Comparison of ENCODE assay signal across 18 cellular contexts in the genomic region with DNA sequence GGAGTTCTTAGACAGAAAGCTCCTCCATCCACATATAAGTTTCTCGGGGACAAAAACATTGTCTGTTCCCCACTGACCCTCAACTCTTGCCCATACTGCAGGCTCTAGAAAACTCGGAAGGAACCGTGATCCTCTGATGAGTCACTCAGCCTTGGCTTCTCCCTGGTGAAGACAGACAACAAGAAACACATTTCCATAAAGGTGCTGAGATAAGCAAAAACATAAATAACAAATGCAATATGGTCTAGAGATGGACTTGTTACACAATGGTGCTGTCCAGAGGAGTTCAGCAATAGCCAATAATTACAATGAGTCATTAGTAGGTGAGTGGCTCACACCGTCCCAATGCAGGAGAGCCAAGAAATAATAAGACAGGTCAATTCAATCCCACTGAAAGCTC. TPM values are rescaled to one million over a fixed set of nuclear protein-coding genes. Genes with fewer than 3 reads are reported as not detected.
DNase-seq lines count a peak whose midpoint lies in the region; ATAC-seq and TF ChIP-seq lines count a peak whose summit lies in the region.
"Had no signal": no experiment of that assay in that cellular context is flagged by ENCODE, and none has a peak within 500 bp of the region (broad histone marks: within the 10 kb centered on the region; RNA-seq: fewer than 3 reads in every experiment).

No MANE protein-coding gene starts in this region.

- H3K27me3 Mint-ChIP-seq in HFFc6 (ENCODE audit: insufficient read depth), result peaks cover 6% of the 10 kb centered on the region
- H3K27me3 Mint-ChIP-seq in activated T-helper 1 cell treated with anti-CD3 and anti-CD28 coated beads, Interleukin-12 subunit alpha, Interleukin-12 subunit beta, Interleukin-2, Interleukin-4 antibody, amounts not matched to agents 30 ng/mL and 10 ng/mL and 1 ng/mL, durations not matched to agents 14 hours and 24 hours and 36 hours (ENCODE audit: insufficient read depth), result peaks cover 2% of the 10 kb centered on the region
- H3K27me3 Mint-ChIP-seq: dendritic cell treated with granulocyte-macrophage colony-stimulating factor and Interleukin-4, amounts not matched to agents 40 ng/mL and 50 ng/mL, for 4 days had no signal

- H3K4me1 Mint-ChIP-seq in HFFc6 (ENCODE audit: low read depth), result peaks cover 56% of the 10 kb centered on the region
- H3K4me1 Mint-ChIP-seq in activated T-helper 1 cell treated with anti-CD3 and anti-CD28 coated beads, Interleukin-12 subunit alpha, Interleukin-12 subunit beta, Interleukin-2, Interleukin-4 antibody, amounts not matched to agents 30 ng/mL and 10 ng/mL and 1 ng/mL, durations not matched to agents 14 hours and 24 hours and 36 hours (ENCODE audit: low read depth), result no peaks in the 10 kb centered on the region
- H3K4me1 Mint-ChIP-seq: neural crest cell had no signal

- DNase-seq in HFFc6 (peak; percentile 58), adrenal gland (peak in 6 of 7 donors; percentile 26 to 58 (median 35)), fibroblast of villous mesenchyme (ENCODE audit: low read depth) (peak; percentile 58), smooth muscle cell (lab: John Stamatoyannopoulos, UW; ENCODE audit: unreplicated experiment) (no peak), H7 (no peak)
- DNase-seq in activated T-helper 1 cell treated with anti-CD3 and anti-CD28 coated beads, Interleukin-12 subunit alpha, Interleukin-12 subunit beta, Interleukin-2, Interleukin-4 antibody, amounts not matched to agents 30 ng/mL and 10 ng/mL and 1 ng/mL, durations not matched to agents 14 hours and 24 hours and 36 hours (ENCODE audit: low spot score), result no peak
- DNase-seq: activated CD8-positive, alpha-beta memory T cell treated with anti-CD3 and anti-CD28 coated beads, Interleukin-2, amount 50 U/mL, for 4 hours; left cardiac atrium; NCI-H1092 treated with DMSO at 0.1 percent for 48 hours; NCI-H510A treated with DMSO at 0.1 percent for 48 hours; stimulated activated CD8-positive, alpha-beta memory T cell treated with anti-CD3 and anti-CD28 coated beads, Interleukin-4, amount 100 ng/mL, for 48 hours; transverse colon had no signal

- no peak overlapping the region for H3K4me2 ChIP-seq in smooth muscle cell

- 41 to 58% (median 52%) methylated on average over 4 of the region's 4 CpGs for WGBS in adrenal gland, 4 donors
- WGBS in smooth muscle cell (ENCODE audit: low lambda C conversion rate), result 36% methylated on average over 4 of the region's 4 CpGs

- TF ChIP-seq POLR2A in adrenal gland (IDR thresholded peaks at IDR 0.05), result no peak

- H3K79me2 ChIP-seq in smooth muscle cell (ENCODE audit: low read depth), result peaks cover 8% of the 10 kb centered on the region

- TF ChIP-seq CTCF in HFFc6 (IDR thresholded peaks at IDR 0.05) (no peak), adrenal gland (IDR thresholded peaks at IDR 0.05) (no peak), fibroblast of villous mesenchyme (IDR thresholded peaks at IDR 0.05; ENCODE audit: insufficient read depth, low read depth, low read length) (no peak), smooth muscle cell (IDR thresholded peaks at IDR 0.05; ENCODE audit: borderline replicate concordance, insufficient read depth, poor library complexity, severe bottlenecking) (no peak)

- peaks cover 64% of the 10 kb centered on the region for H4K20me1 ChIP-seq in smooth muscle cell (ENCODE audit: low read depth)

- H3K27me3 ChIP-seq in adrenal gland, result no peaks in the 10 kb centered on the region
- H3K27me3 ChIP-seq in smooth muscle cell (ENCODE audit: low read depth), result no peaks in the 10 kb centered on the region
- no peaks in the 10 kb centered on the region for H3K27me3 ChIP-seq in H7 (ENCODE audit: control insufficient read depth, insufficient read depth, low read length)
- H3K27me3 ChIP-seq: transverse colon had no signal

- H2AFZ ChIP-seq in smooth muscle cell (ENCODE audit: low read depth), result no peak overlapping the region

- no peak for ATAC-seq in HG02588 (IDR thresholded peaks at IDR 0.05; ENCODE audit: unreplicated experiment)
- ATAC-seq: activated naive CD4-positive, alpha-beta T cell treated with anti-CD3 and anti-CD28 coated beads, Interleukin-2, amount 50 U/mL, for 72 hours; Right ventricle myocardium inferior had no signal

- H3K36me3 Mint-ChIP-seq in HFFc6 (ENCODE audit: low read depth), result peaks cover 19% of the 10 kb centered on the region
- H3K36me3 Mint-ChIP-seq in activated T-helper 1 cell treated with anti-CD3 and anti-CD28 coated beads, Interleukin-12 subunit alpha, Interleukin-12 subunit beta, Interleukin-2, Interleukin-4 antibody, amounts not matched to agents 30 ng/mL and 10 ng/mL and 1 ng/mL, durations not matched to agents 14 hours and 24 hours and 36 hours (ENCODE audit: low read depth), result no peaks in the 10 kb centered on the region
- H3K36me3 Mint-ChIP-seq: activated naive CD4-positive, alpha-beta T cell treated with anti-CD3 and anti-CD28 coated beads, Interleukin-2, amount 50 U/mL, for 72 hours had no signal

- no peaks in the 10 kb centered on the region for H3K36me3 ChIP-seq in adrenal gland (replicated peaks in 1 of 2)
- no peaks in the 10 kb centered on the region for H3K36me3 ChIP-seq in smooth muscle cell (ENCODE audit: low read depth)
- no peaks in the 10 kb centered on the region for H3K36me3 ChIP-seq in H7 (replicated peaks; ENCODE audit: control insufficient read depth, insufficient read depth, low read length)
- H3K36me3 ChIP-seq: transverse colon had no signal

- H3K4me1 ChIP-seq in adrenal gland (replicated peaks in 1 of 2), result peaks cover 0 to 9% of the 10 kb centered on the region in 2 donors
- H3K4me1 ChIP-seq in smooth muscle cell (ENCODE audit: low read depth), result no peaks in the 10 kb centered on the region
- H3K4me1 ChIP-seq: transverse colon had no signal

- no peaks in the 10 kb centered on the region for H3F3A ChIP-seq in smooth muscle cell (ENCODE audit: low read depth)

- no peak overlapping the region for H3K4me3 Mint-ChIP-seq in HFFc6
- no peak overlapping the region for H3K4me3 Mint-ChIP-seq in activated T-helper 1 cell treated with anti-CD3 and anti-CD28 coated beads, Interleukin-12 subunit alpha, Interleukin-12 subunit beta, Interleukin-2, Interleukin-4 antibody, amounts not matched to agents 30 ng/mL and 10 ng/mL and 1 ng/mL, durations not matched to agents 14 hours and 24 hours and 36 hours
- H3K4me3 Mint-ChIP-seq: dendritic cell treated with granulocyte-macrophage colony-stimulating factor and Interleukin-4, amounts not matched to agents 40 ng/mL and 50 ng/mL, for 4 days; neural crest cell had no signal

- H3K4me3 ChIP-seq in adrenal gland (no peak overlapping the region), fibroblast of villous mesenchyme (ENCODE audit: low read depth, low read length) (no peak overlapping the region), smooth muscle cell (no peak overlapping the region), H7 (ENCODE audit: insufficient read depth, low read depth, low read length) (no peak overlapping the region)
- H3K4me3 ChIP-seq: transverse colon had no signal

- no peaks in the 10 kb centered on the region for H3K9me3 Mint-ChIP-seq in HFFc6
- peaks cover 2% of the 10 kb centered on the region for H3K9me3 Mint-ChIP-seq in activated T-helper 1 cell treated with anti-CD3 and anti-CD28 coated beads, Interleukin-12 subunit alpha, Interleukin-12 subunit beta, Interleukin-2, Interleukin-4 antibody, amounts not matched to agents 30 ng/mL and 10 ng/mL and 1 ng/mL, durations not matched to agents 14 hours and 24 hours and 36 hours
- H3K9me3 Mint-ChIP-seq: dendritic cell treated with granulocyte-macrophage colony-stimulating factor and Interleukin-4, amounts not matched to agents 40 ng/mL and 50 ng/mL, for 4 days; neural crest cell had no signal

- H3K27ac Mint-ChIP-seq in HFFc6, result peak overlapping the region; percentile 32
- no peak overlapping the region for H3K27ac Mint-ChIP-seq in activated T-helper 1 cell treated with anti-CD3 and anti-CD28 coated beads, Interleukin-12 subunit alpha, Interleukin-12 subunit beta, Interleukin-2, Interleukin-4 antibody, amounts not matched to agents 30 ng/mL and 10 ng/mL and 1 ng/mL, durations not matched to agents 14 hours and 24 hours and 36 hours
- H3K27ac Mint-ChIP-seq: activated naive CD4-positive, alpha-beta T cell treated with anti-CD3 and anti-CD28 coated beads, Interleukin-2, amount 50 U/mL, for 72 hours; dendritic cell treated with granulocyte-macrophage colony-stimulating factor and Interleukin-4, amounts not matched to agents 40 ng/mL and 50 ng/mL, for 4 days had no signal

- no peak overlapping the region for H3K27ac ChIP-seq in adrenal gland
- H3K27ac ChIP-seq in smooth muscle cell (ENCODE audit: low read depth), result peak overlapping the region; percentile 10
- H3K27ac ChIP-seq: HL-60, transverse colon had no signal

- intact Hi-C loops in adrenal gland (cut with DNase I), result no loop called here
- intact Hi-C loops in activated T-helper 1 cell treated with anti-CD3 and anti-CD28 coated beads, Interleukin-12 subunit alpha, Interleukin-12 subunit beta, Interleukin-2, Interleukin-4 antibody, amounts not matched to agents 30 ng/mL and 10 ng/mL and 1 ng/mL, durations not matched to agents 14 hours and 24 hours and 36 hours (cut with micrococcal nuclease), result no loop called here

- H3K9ac ChIP-seq in smooth muscle cell (ENCODE audit: low read depth), result no peak overlapping the region

- no peaks in the 10 kb centered on the region for H3K9me3 ChIP-seq in adrenal gland (replicated peaks in 1 of 3)
- H3K9me3 ChIP-seq in smooth muscle cell (replicated peaks; ENCODE audit: low read depth), result no peaks in the 10 kb centered on the region
- H3K9me3 ChIP-seq: transverse colon had no signal

RNA-seq across cellular contexts. Expression of a gene that starts 43.7 kb away (rescaled TPM):
- total RNA-seq in HFFc6 (2021; fragmentation: NEBNext Ultra II Directional; extraction: Animal tissue kit (Norgen Biotek cat#: 25700)), result 10 to 100 TPM; 21.1 to 30.5 (median 22.4) TPM
- 10 to 100 TPM in 7 of 8 donors, 1 to 10 TPM in 1; 9.5 to 31.6 (median 20.9) TPM for total RNA-seq in adrenal gland
- 10 to 100 TPM in 1 of 3 donors, 1 to 10 TPM in 2; 4.8 to 13.7 (median 7.9) TPM for polyA plus RNA-seq in adrenal gland
- 20.7 and 29.0 TPM in 2 replicates for total RNA-seq in fibroblast of villous mesenchyme
- 18.3 and 23.3 TPM in 2 replicates for total RNA-seq in smooth muscle cell
- 9.9 and 11.4 TPM in 2 replicates for polyA plus RNA-seq in smooth muscle cell
- 26.4 and 34.8 TPM in 2 replicates for total RNA-seq in H7 (2014; rRNA removed; shearing (Covaris generic))
- 0.69 and 0.75 TPM in 2 replicates for total RNA-seq in activated T-helper 1 cell treated with anti-CD3 and anti-CD28 coated beads, Interleukin-12 subunit alpha, Interleukin-12 subunit beta, Interleukin-2, Interleukin-4 antibody, amounts not matched to agents 30 ng/mL and 10 ng/mL and 1 ng/mL, durations not matched to agents 14 hours and 24 hours and 36 hours

Comparison
In these comparisons a context has a peak if more than half of its experiments do, and no peak if none do; other contexts are left out.
1. DNase-seq: peak in HFFc6 (single experiment), adrenal gland (6 of 7) and fibroblast of villous mesenchyme (single experiment); none in smooth muscle cell (single experiment), H7 (single experiment) and activated T-helper 1 cell treated with anti-CD3 and anti-CD28 coated beads, Interleukin-12 subunit alpha, Interleukin-12 subunit beta, Interleukin-2, Interleukin-4 antibody, amounts not matched to agents 30 ng/mL and 10 ng/mL and 1 ng/mL, durations not matched to agents 14 hours and 24 hours and 36 hours (single experiment).